In genomic region chr2:106658616-106659015, GRCh38 we compare ENCODE assay signal across 8 cellular contexts.
"Had no signal": no experiment of that assay in that cellular context is flagged by ENCODE, and none has a peak within 500 bp of the region (broad histone marks: within the 10 kb centered on the region; RNA-seq: fewer than 3 reads in every experiment).

No MANE protein-coding gene starts in this region.

- FAIRE-seq: G401.6, GM12878, GM12891, GM12892, GM18507, GM19239 had no signal

- ATAC-seq: GM12878 had no signal

- DNase-seq: GDM1, GF-D8 had no signal

- H3K4me3 ChIP-seq: GM12878 had no signal
